Comparison of ENCODE assay signal across 10 cellular contexts in the genomic region with DNA sequence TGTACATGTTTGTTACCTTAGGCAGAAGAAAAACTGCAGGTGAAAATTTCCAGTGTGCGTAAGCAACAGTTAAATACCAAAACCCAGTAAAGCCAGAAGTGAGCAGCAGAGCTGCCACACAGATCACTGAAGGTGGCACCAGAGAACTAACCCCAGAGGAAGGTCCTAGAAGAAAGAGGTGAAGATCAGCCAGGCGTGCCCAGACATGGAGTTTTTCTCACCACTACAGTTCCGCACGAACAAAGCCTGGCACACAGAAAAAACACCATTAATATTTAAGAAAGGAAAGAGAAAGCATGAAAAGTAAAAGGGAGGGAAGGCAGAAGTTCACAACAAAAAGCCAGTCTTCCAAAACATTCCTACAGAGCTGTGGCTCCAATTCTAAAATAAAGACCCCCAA.
A peak's percentile ranks its signal among the peaks of the same experiment; 100 is the strongest.
DNase-seq lines count a peak whose midpoint lies in the region; ATAC-seq and TF ChIP-seq lines count a peak whose summit lies in the region.
"Had no signal": no experiment of that assay in that cellular context is flagged by ENCODE, and none has a peak within 500 bp of the region (broad histone marks: within the 10 kb centered on the region; RNA-seq: fewer than 3 reads in every experiment).

No MANE protein-coding gene starts in this region.

- H3K9me3 ChIP-seq in ascending aorta, result no peaks in the 10 kb centered on the region
- no peaks in the 10 kb centered on the region for H3K9me3 ChIP-seq in Caco-2
- H3K9me3 ChIP-seq: sigmoid colon had no signal

- TF ChIP-seq CTCF in GM10248 (IDR thresholded peaks at IDR 0.05; ENCODE audit: control extremely low read depth, extremely low read depth, low read depth, missing control alignments) (peak; percentile 26), activated B cell treated with CpG ODN at 0.5 μM for 24 hours (IDR thresholded peaks at IDR 0.05) (no peak), ascending aorta (IDR thresholded peaks at IDR 0.05) (no peak), Caco-2 (IDR thresholded peaks at IDR 0.05; ENCODE audit: insufficient read depth in 1 of 2, low read depth in 1 of 2, low read length in 1 of 2, severe bottlenecking in 1 of 2, unreplicated experiment in 1 of 2) (no peak), type B pancreatic cell (conservative IDR thresholded peaks at IDR 0.05) (no peak)

- no peaks in the 10 kb centered on the region for H3K27me3 ChIP-seq in ascending aorta
- H3K27me3 ChIP-seq in Caco-2 (replicated peaks; ENCODE audit: control insufficient read depth, insufficient read depth, low read length), result no peaks in the 10 kb centered on the region
- H3K27me3 ChIP-seq: sigmoid colon had no signal

- BruUV-seq in Caco-2 (replicated peaks; lab: Mats Ljungman, UMichigan), result no TSS peak

- H3K4me1 ChIP-seq in ascending aorta (no peaks in the 10 kb centered on the region), Caco-2 (no peaks in the 10 kb centered on the region)

- peak; percentile 43 for DNase-seq in GM10248 (ENCODE audit: extremely low spot score)
- DNase-seq in activated B cell treated with CpG ODN at 0.5 μM for 24 hours, result no peak
- DNase-seq in ascending aorta (ENCODE audit: low spot score in 2 of 2), result no peak
- no peak for DNase-seq in Caco-2
- no peak for DNase-seq in type B pancreatic cell (ENCODE audit: extremely low spot score, unreplicated experiment)
- DNase-seq in OCI-M2 (lab: John Stamatoyannopoulos, UW; ENCODE audit: unreplicated experiment), result no peak
- DNase-seq: sigmoid colon had no signal

- H3K27ac Mint-ChIP-seq in activated B cell treated with CpG ODN at 0.5 μM for 24 hours (peak overlapping the region; percentile 90), Caco-2 (ENCODE audit: unreplicated experiment) (no peak overlapping the region), type B pancreatic cell (no peak overlapping the region)
- H3K27ac Mint-ChIP-seq: activated naive CD8-positive, alpha-beta T cell had no signal

- ATAC-seq in GM19397 (IDR thresholded peaks at IDR 0.05; ENCODE audit: unreplicated experiment) (peak; percentile 70), HG03097 (IDR thresholded peaks at IDR 0.05; ENCODE audit: low FRiP score, unreplicated experiment) (peak; percentile 70), activated B cell treated with CpG ODN at 0.5 μM for 24 hours (ENCODE audit: low read depth) (peak; percentile 84)

- no peak overlapping the region for H3K27ac ChIP-seq in ascending aorta
- H3K27ac ChIP-seq: sigmoid colon had no signal

- H3K9me3 Mint-ChIP-seq in activated B cell treated with CpG ODN at 0.5 μM for 24 hours (no peaks in the 10 kb centered on the region), Caco-2 (ENCODE audit: unreplicated experiment) (no peaks in the 10 kb centered on the region), type B pancreatic cell (no peaks in the 10 kb centered on the region)

- H3K4me3 Mint-ChIP-seq in activated B cell treated with CpG ODN at 0.5 μM for 24 hours (peak overlapping the region; percentile 76), Caco-2 (ENCODE audit: unreplicated experiment) (no peak overlapping the region), type B pancreatic cell (no peak overlapping the region)
- H3K4me3 Mint-ChIP-seq: activated naive CD8-positive, alpha-beta T cell had no signal

- H3K36me3 ChIP-seq in ascending aorta (no peaks in the 10 kb centered on the region), Caco-2 (ENCODE audit: control insufficient read depth, insufficient read depth, low read length) (no peaks in the 10 kb centered on the region)
- H3K36me3 ChIP-seq: sigmoid colon had no signal

- no peaks in the 10 kb centered on the region for H3K27me3 Mint-ChIP-seq in activated B cell treated with CpG ODN at 0.5 μM for 24 hours
- peaks cover 19% of the 10 kb centered on the region for H3K27me3 Mint-ChIP-seq in Caco-2 (ENCODE audit: insufficient read depth, unreplicated experiment)
- H3K27me3 Mint-ChIP-seq in type B pancreatic cell, result no peaks in the 10 kb centered on the region

- POLR2A ChIA-PET in GM10248 (lab: Yijun Ruan, JAX) (no interaction called here), activated B cell treated with CpG ODN at 0.5 μM for 24 hours (lab: Charles Lee) (interaction anchor here (0.5 to 0.7 kb wide), 2 partner anchors 281 to 431 kb away, joined by 3 read pairs; a partner anchor contains a TSS), Caco-2 (lab: Charles Lee) (no interaction called here)

- H3K4me3 ChIP-seq in ascending aorta (no peak overlapping the region), Caco-2 (ENCODE audit: low read depth, low read length) (no peak overlapping the region)
- H3K4me3 ChIP-seq: sigmoid colon had no signal

- intact Hi-C loops in activated B cell treated with CpG ODN at 0.5 μM for 24 hours (cut with micrococcal nuclease) (loop anchor here (1.0 kb wide), 1 partner anchor 33 kb away; no protein-coding TSS in a partner anchor), ascending aorta (cut with DNase I) (no loop called here), Caco-2 (cut with micrococcal nuclease; ENCODE audit: unreplicated experiment) (no loop called here)

- CTCF ChIA-PET in GM10248 (lab: Yijun Ruan, JAX), result no interaction called here
- CTCF ChIA-PET in activated B cell treated with CpG ODN at 0.5 μM for 24 hours (lab: Charles Lee), result no interaction called here
- CTCF ChIA-PET in Caco-2 (lab: Charles Lee), result no interaction called here

- no peaks in the 10 kb centered on the region for H3K36me3 Mint-ChIP-seq in activated B cell treated with CpG ODN at 0.5 μM for 24 hours (ENCODE audit: low read depth)
- no peaks in the 10 kb centered on the region for H3K36me3 Mint-ChIP-seq in Caco-2 (ENCODE audit: insufficient read depth, unreplicated experiment)
- H3K36me3 Mint-ChIP-seq in type B pancreatic cell, result no peaks in the 10 kb centered on the region

- H3K4me1 Mint-ChIP-seq in activated B cell treated with CpG ODN at 0.5 μM for 24 hours, result peaks cover 52% of the 10 kb centered on the region
- H3K4me1 Mint-ChIP-seq in Caco-2 (ENCODE audit: low read depth, unreplicated experiment), result no peaks in the 10 kb centered on the region
- H3K4me1 Mint-ChIP-seq in type B pancreatic cell (ENCODE audit: unreplicated experiment), result no peaks in the 10 kb centered on the region
